ENCODE assay signal across 12 cellular contexts in genomic region chrX:45517090-45517973, GRCh38.
DNase-seq lines count a peak whose midpoint lies in the region; ATAC-seq lines count a peak whose summit lies in the region.
"Had no signal": no experiment of that assay in that cellular context is flagged by ENCODE, and none has a peak within 500 bp of the region (broad histone marks: within the 10 kb centered on the region; RNA-seq: fewer than 3 reads in every experiment).

No MANE protein-coding gene starts in this region.

- ATAC-seq in GM19452 (IDR thresholded peaks at IDR 0.05; ENCODE audit: unreplicated experiment) = no peak

- no peak overlapping the region for H3K4me3 ChIP-seq in skeletal muscle cell (ENCODE audit: low read depth, low read length)
- H3K4me3 ChIP-seq: ascending aorta, SK-N-MC had no signal

- DNase-seq in NCI-H2029 treated with DMSO at 0.1 percent for 48 hours (lab: John Stamatoyannopoulos, UW) (peak; percentile 3), NCI-H2029 (lab: John Stamatoyannopoulos, UW) (no peak), RPMI7951 (ENCODE audit: low read depth) (peak; percentile 88), fibroblast of peridontal ligament (ENCODE audit: extremely low read depth) (peak; percentile 82), skeletal muscle cell (ENCODE audit: low read depth) (peak; percentile 35), mesenteric fat pad (ENCODE audit: low spot score) (no peak), NCI-H187 (lab: John Stamatoyannopoulos, UW) (no peak)
- DNase-seq: 8988T, NCI-H2171 treated with DMSO at 0.1 percent for 48 hours had no signal

Comparison
In these comparisons a context has a peak if more than half of its experiments do, and no peak if none do; other contexts are left out.
1. DNase-seq: peak in NCI-H2029 treated with DMSO at 0.1 percent for 48 hours (single experiment), RPMI7951 (single experiment), fibroblast of peridontal ligament (single experiment) and skeletal muscle cell (single experiment); none in NCI-H2029 (single experiment), mesenteric fat pad (single experiment) and NCI-H187 (0 of 2).